Comparison of ENCODE assay signal across 4 cellular contexts in genomic region chr1:157351800-157352199, GRCh38.
DNase-seq lines count a peak whose midpoint lies in the region; ATAC-seq, FAIRE-seq and TF ChIP-seq lines count a peak whose summit lies in the region.
"Not testable (repeated sequence)": the region's sequence is repeated elsewhere in the genome, so short reads cannot be mapped to it uniquely, and the experiment has no call there.

No MANE protein-coding gene starts in this region.

- BruUV-seq in K562 (replicated peaks; lab: Mats Ljungman, UMichigan), result not testable (repeated sequence)

- not testable (repeated sequence) for H3K27me3 Mint-ChIP-seq in activated CD4-positive, alpha-beta T cell treated with anti-CD3 and anti-CD28 coated beads, Interleukin-2, amount 10 ng/mL, durations not matched to agents 24 days and 14 days

- H3K4me3 Mint-ChIP-seq in activated CD4-positive, alpha-beta T cell treated with anti-CD3 and anti-CD28 coated beads, Interleukin-2, amount 10 ng/mL, durations not matched to agents 24 days and 14 days, result not testable (repeated sequence)

- not testable (repeated sequence) for H3K36me3 Mint-ChIP-seq in activated CD4-positive, alpha-beta T cell treated with anti-CD3 and anti-CD28 coated beads, Interleukin-2, amount 10 ng/mL, durations not matched to agents 24 days and 14 days (ENCODE audit: low read depth)

- H3K4me3 ChIP-seq in HEK293 (ENCODE audit: low read depth, low read length); K562; esophagus muscularis mucosa: not testable (repeated sequence)

- CTCF ChIA-PET in HEK293 (lab: Yijun Ruan, JAX); K562 (lab: Yijun Ruan, JAX; ENCODE audit: low intra/inter-chr PET ratio): not testable (repeated sequence)

- in situ Hi-C loops in K562 (cut with MboI), result not testable (repeated sequence)

- H3K4me1 ChIP-seq in HEK293 (ENCODE audit: control insufficient read depth, insufficient read depth, low read length); K562 (replicated peaks in 1 of 2; ENCODE audit: control insufficient read depth in 2 of 2, insufficient read depth in 2 of 2, low read length in 2 of 2); esophagus muscularis mucosa: not testable (repeated sequence)

- intact Hi-C loops in activated CD4-positive, alpha-beta T cell treated with anti-CD3 and anti-CD28 coated beads, Interleukin-2, amount 10 ng/mL, durations not matched to agents 24 days and 14 days (cut with micrococcal nuclease); K562 (cut with micrococcal nuclease); esophagus muscularis mucosa (cut with DNase I): not testable (repeated sequence)

- WGBS in K562 (ENCODE audit: insufficient coverage, low coverage, missing lambda C conversion rate), result 4% methylated on average over 2 of the region's 2 CpGs
- WGBS in esophagus muscularis mucosa, result 100% methylated on average over 2 of the region's 2 CpGs

- not testable (repeated sequence) for TF ChIP-seq CTCF in HEK293 (tag by site-specific recombination; IDR thresholded peaks at IDR 0.05); K562 (IDR thresholded peaks at IDR 0.05 in 2 of 3, conservative IDR thresholded peaks at IDR 0.05 in 1 of 3; ENCODE audit: insufficient read depth in 2 of 3, low read depth in 1 of 3, low read length in 3 of 3); esophagus muscularis mucosa (IDR thresholded peaks at IDR 0.05)

- H3K9me3 Mint-ChIP-seq in activated CD4-positive, alpha-beta T cell treated with anti-CD3 and anti-CD28 coated beads, Interleukin-2, amount 10 ng/mL, durations not matched to agents 24 days and 14 days, result not testable (repeated sequence)

- TF ChIP-seq EP300 in K562 (IDR thresholded peaks at IDR 0.05; ENCODE audit: low read length); esophagus muscularis mucosa (IDR thresholded peaks at IDR 0.05): not testable (repeated sequence)

- H3K4me1 Mint-ChIP-seq in activated CD4-positive, alpha-beta T cell treated with anti-CD3 and anti-CD28 coated beads, Interleukin-2, amount 10 ng/mL, durations not matched to agents 24 days and 14 days, result not testable (repeated sequence)

- not testable (repeated sequence) for H3K9me3 ChIP-seq in HEK293 (ENCODE audit: control insufficient read depth, insufficient read depth, low read depth, low read length); K562 (replicated peaks; ENCODE audit: control insufficient read depth, insufficient read depth, low read depth, low read length); esophagus muscularis mucosa

- H3K36me3 ChIP-seq in HEK293 (ENCODE audit: control insufficient read depth in 2 of 2, insufficient read depth in 1 of 2, low read length in 2 of 2); K562 (ENCODE audit: control insufficient read depth, insufficient read depth, low read length); esophagus muscularis mucosa: not testable (repeated sequence)

- peak; percentile 15 for DNase-seq in activated CD4-positive, alpha-beta T cell treated with anti-CD3 and anti-CD28 coated beads, Interleukin-2, amount 10 ng/mL, durations not matched to agents 24 days and 14 days
- DNase-seq in K562 (ENCODE audit: extremely low read depth in 1 of 4, low spot score in 3 of 4), result not testable (repeated sequence)
- peak; percentile 4 for DNase-seq in esophagus muscularis mucosa (ENCODE audit: extremely low spot score)

- POLR2A ChIA-PET in HEK293 (lab: Yijun Ruan, JAX), result not testable (repeated sequence)
- POLR2A ChIA-PET in K562 (lab: Yijun Ruan, JAX), result interaction anchor here (0.6 kb wide), 1 partner anchor 10 kb away, joined by 4 read pairs; no protein-coding TSS in a partner anchor

- not testable (repeated sequence) for ATAC-seq in K562

- H3K4me2 ChIP-seq in K562 (ENCODE audit: insufficient read depth, low read length), result not testable (repeated sequence)

- not testable (repeated sequence) for TF ChIP-seq RAD21 in K562 (CRISPR knock-in tag; conservative IDR thresholded peaks at IDR 0.05 in 1 of 2, IDR thresholded peaks at IDR 0.05 in 1 of 2)

- not testable (repeated sequence) for H3K9ac ChIP-seq in K562 (ENCODE audit: insufficient read depth in 1 of 2, low read depth in 2 of 2, low read length in 2 of 2)

- not testable (repeated sequence) for FAIRE-seq in K562 (lab: Jason Lieb, UNC)

- H3K27me3 ChIP-seq in K562 (ENCODE audit: control insufficient read depth in 2 of 2, insufficient read depth in 2 of 2, low read length in 2 of 2), result not testable (repeated sequence)
- H3K27me3 ChIP-seq in esophagus muscularis mucosa, result peaks cover 0 to 16% (median 0%) of the 10 kb centered on the region in 4 donors

- not testable (repeated sequence) for H2AFZ ChIP-seq in K562 (ENCODE audit: low read depth, low read length)

- H3K9me1 ChIP-seq in K562 (ENCODE audit: control insufficient read depth, insufficient read depth, low read length), result not testable (repeated sequence)

- H3K27ac Mint-ChIP-seq in activated CD4-positive, alpha-beta T cell treated with anti-CD3 and anti-CD28 coated beads, Interleukin-2, amount 10 ng/mL, durations not matched to agents 24 days and 14 days, result not testable (repeated sequence)

- not testable (repeated sequence) for H3K27ac ChIP-seq in HEK293 (ENCODE audit: extremely low read depth, low read depth, low read length); K562 (ENCODE audit: extremely low read depth, low read depth, low read length); esophagus muscularis mucosa (replicated peaks in 1 of 4)

- H3K79me2 ChIP-seq in K562 (ENCODE audit: control insufficient read depth, insufficient read depth, low read length), result not testable (repeated sequence)

- not testable (repeated sequence) for TF ChIP-seq POLR2A in K562 (conservative IDR thresholded peaks at IDR 0.05); esophagus muscularis mucosa (IDR thresholded peaks at IDR 0.05; ENCODE audit: low read depth)

- not testable (repeated sequence) for H4K20me1 ChIP-seq in K562 (replicated peaks; ENCODE audit: control insufficient read depth, insufficient read depth, low read length)

TF ChIP-seq in HEK293, 187 proteins besides CTCF, POLR2A, EP300 and RAD21:
- TF ChIP-seq EGR2 (tag by site-specific recombination; IDR thresholded peaks at IDR 0.05; ENCODE audit: low read depth) (peak; percentile 24; the same call in 1 of the 2 replicates), ZFHX2 (tag by site-specific recombination; conservative IDR thresholded peaks at IDR 0.05) (peak; percentile 59)

TF ChIP-seq in K562, 482 proteins besides CTCF, POLR2A, EP300 and RAD21:
- 0 out of 2 replicates have a peak, but pooled peaks have one; percentile 26 for TF ChIP-seq EGR1 (conservative IDR thresholded peaks at IDR 0.05)
- TF ChIP-seq MYNN (IDR thresholded peaks at IDR 0.05), result peak; percentile 97
- not testable (repeated sequence) for TF ChIP-seq MYNN (CRISPR knock-in tag; IDR thresholded peaks at IDR 0.05)
TF ChIP-seq in K562: peak in this region for 2; not testable (repeated sequence) for 480.
